ENCODE assay signal across 19 cellular contexts in the genomic region with DNA sequence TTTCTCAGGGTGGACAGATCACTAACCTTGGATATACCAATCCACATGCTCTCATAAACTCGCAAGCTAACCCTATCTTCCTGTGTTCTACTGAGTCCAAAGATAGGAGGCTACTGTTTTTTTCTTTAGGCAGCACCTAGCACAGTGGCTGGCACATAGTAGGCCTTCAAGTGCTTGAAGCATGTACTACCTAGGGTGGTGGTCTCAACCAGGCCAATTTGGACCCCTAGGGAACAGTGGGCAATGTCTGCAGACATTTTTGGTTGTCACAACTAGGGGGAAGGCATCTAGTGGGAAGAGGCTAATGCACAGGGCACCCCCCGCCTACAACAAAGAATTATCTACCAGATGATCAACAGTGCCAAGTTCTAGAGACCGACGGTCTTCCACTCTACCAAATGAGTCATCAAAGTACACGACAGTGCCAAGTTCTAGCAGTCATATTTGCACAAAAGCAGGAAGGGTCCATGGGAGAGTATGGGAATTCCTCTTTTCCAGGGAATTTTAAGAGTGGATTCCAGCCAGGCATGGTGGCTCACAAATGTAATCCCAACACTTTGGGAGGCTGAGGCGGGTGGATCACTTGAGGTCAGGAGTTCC.
DNase-seq lines count a peak whose midpoint lies in the region; ATAC-seq, FAIRE-seq and TF ChIP-seq lines count a peak whose summit lies in the region.
"Had no signal": no experiment of that assay in that cellular context is flagged by ENCODE, and none has a peak within 500 bp of the region (broad histone marks: within the 10 kb centered on the region; RNA-seq: fewer than 3 reads in every experiment).

No MANE protein-coding gene starts in this region.

- peaks cover 10% of the 10 kb centered on the region for H3K36me3 Mint-ChIP-seq in activated T-helper 1 cell treated with anti-CD3 and anti-CD28 coated beads, Interleukin-12 subunit alpha, Interleukin-12 subunit beta, Interleukin-2, Interleukin-4 antibody, amounts not matched to agents 30 ng/mL and 10 ng/mL and 1 ng/mL, durations not matched to agents 14 hours and 24 hours and 36 hours (ENCODE audit: low read depth)

- peak; percentile 60 to 63; a peak in 2 of 5 replicates for TF ChIP-seq EP300 in A549 (IDR thresholded peaks at IDR 0.05)

- TF ChIP-seq RAD21 in A549 (conservative IDR thresholded peaks at IDR 0.05 in 1 of 2, IDR thresholded peaks at IDR 0.05 in 1 of 2): peak; percentile 38 to 40; a peak in 4 of 5 replicates

- peak; percentile 82 to 85 for ATAC-seq in A549
- no peak for ATAC-seq in GM19397 (IDR thresholded peaks at IDR 0.05; ENCODE audit: unreplicated experiment)
- no peak for ATAC-seq in HG02588 (IDR thresholded peaks at IDR 0.05; ENCODE audit: unreplicated experiment)
- ATAC-seq: gastrocnemius medialis; naive thymus-derived CD4-positive, alpha-beta T cell; T-helper 17 cell had no signal

- peak overlapping the region; percentile 64 for H3K4me2 ChIP-seq in A549

- H3K27me3 Mint-ChIP-seq in activated T-helper 1 cell treated with anti-CD3 and anti-CD28 coated beads, Interleukin-12 subunit alpha, Interleukin-12 subunit beta, Interleukin-2, Interleukin-4 antibody, amounts not matched to agents 30 ng/mL and 10 ng/mL and 1 ng/mL, durations not matched to agents 14 hours and 24 hours and 36 hours (ENCODE audit: insufficient read depth): no peaks in the 10 kb centered on the region
- H3K27me3 Mint-ChIP-seq: activated naive CD8-positive, alpha-beta T cell; B cell; naive thymus-derived CD4-positive, alpha-beta T cell; T-helper 17 cell had no signal

- H3K9me3 ChIP-seq in A549 (peaks cover 6% of the 10 kb centered on the region; the same call in 1 of the 3 replicates), uterus (no peaks in the 10 kb centered on the region)
- H3K9me3 ChIP-seq: colonic mucosa, gastrocnemius medialis had no signal

- peak overlapping the region; percentile 83 to 85 for H3K27ac ChIP-seq in A549
- no peak overlapping the region for H3K27ac ChIP-seq in uterus
- H3K27ac ChIP-seq: colonic mucosa, gastrocnemius medialis had no signal

- H3K9me3 Mint-ChIP-seq in activated T-helper 1 cell treated with anti-CD3 and anti-CD28 coated beads, Interleukin-12 subunit alpha, Interleukin-12 subunit beta, Interleukin-2, Interleukin-4 antibody, amounts not matched to agents 30 ng/mL and 10 ng/mL and 1 ng/mL, durations not matched to agents 14 hours and 24 hours and 36 hours: peaks cover 15% of the 10 kb centered on the region

- H3K27me3 ChIP-seq in uterus: no peaks in the 10 kb centered on the region
- H3K27me3 ChIP-seq: colonic mucosa, gastrocnemius medialis had no signal

- WGBS in A549 (ENCODE audit: missing lambda C conversion rate): 11% methylated on average over 6 of the region's 6 CpGs

- no peak for TF ChIP-seq POLR2A in A549 (IDR thresholded peaks at IDR 0.05; ENCODE audit: low read length)
- no peak for TF ChIP-seq POLR2A in uterus (IDR thresholded peaks at IDR 0.05)

- H3K4me3 ChIP-seq in A549 (no peak overlapping the region), uterus (no peak overlapping the region)
- H3K4me3 ChIP-seq: colonic mucosa, gastrocnemius medialis had no signal

- no peak overlapping the region for H3K27ac Mint-ChIP-seq in activated T-helper 1 cell treated with anti-CD3 and anti-CD28 coated beads, Interleukin-12 subunit alpha, Interleukin-12 subunit beta, Interleukin-2, Interleukin-4 antibody, amounts not matched to agents 30 ng/mL and 10 ng/mL and 1 ng/mL, durations not matched to agents 14 hours and 24 hours and 36 hours
- H3K27ac Mint-ChIP-seq: activated naive CD8-positive, alpha-beta T cell; B cell; naive thymus-derived CD4-positive, alpha-beta T cell; T-helper 17 cell had no signal

- H3K4me1 Mint-ChIP-seq in activated T-helper 1 cell treated with anti-CD3 and anti-CD28 coated beads, Interleukin-12 subunit alpha, Interleukin-12 subunit beta, Interleukin-2, Interleukin-4 antibody, amounts not matched to agents 30 ng/mL and 10 ng/mL and 1 ng/mL, durations not matched to agents 14 hours and 24 hours and 36 hours (ENCODE audit: low read depth): peaks cover 37% of the 10 kb centered on the region
- H3K4me1 Mint-ChIP-seq: B cell, T-helper 17 cell had no signal

- intact Hi-C loops in activated T-helper 1 cell treated with anti-CD3 and anti-CD28 coated beads, Interleukin-12 subunit alpha, Interleukin-12 subunit beta, Interleukin-2, Interleukin-4 antibody, amounts not matched to agents 30 ng/mL and 10 ng/mL and 1 ng/mL, durations not matched to agents 14 hours and 24 hours and 36 hours (cut with micrococcal nuclease): no loop called here
- intact Hi-C loops in uterus (cut with DNase I; ENCODE audit: low total_unique reads): no loop called here

- FAIRE-seq in A549 (lab: Jason Lieb, UNC): peak; percentile 93
- FAIRE-seq: G401.6, kidney had no signal

- H3K4me1 ChIP-seq in A549 (peaks cover 73% of the 10 kb centered on the region), uterus (no peaks in the 10 kb centered on the region)
- H3K4me1 ChIP-seq: colonic mucosa, gastrocnemius medialis had no signal

- H3K4me3 Mint-ChIP-seq in activated T-helper 1 cell treated with anti-CD3 and anti-CD28 coated beads, Interleukin-12 subunit alpha, Interleukin-12 subunit beta, Interleukin-2, Interleukin-4 antibody, amounts not matched to agents 30 ng/mL and 10 ng/mL and 1 ng/mL, durations not matched to agents 14 hours and 24 hours and 36 hours: no peak overlapping the region
- H3K4me3 Mint-ChIP-seq: activated naive CD8-positive, alpha-beta T cell; B cell; naive thymus-derived CD4-positive, alpha-beta T cell; T-helper 17 cell had no signal

- POLR2A ChIA-PET in A549 (lab: Yijun Ruan, JAX): no interaction called here

- CTCF ChIA-PET in A549 (lab: Yijun Ruan, JAX): interaction anchor here (0.8 to 22.2 kb wide), 6 partner anchors 14 to 489 kb away, joined by 3 to 240 read pairs (median 21); no protein-coding TSS in a partner anchor

- peak; percentile 95 to 97 for DNase-seq in A549 (ENCODE audit: low read depth in 1 of 2, low spot score in 1 of 2)
- peak; percentile 75 for DNase-seq in ELR (ENCODE audit: low read depth)
- DNase-seq in RPMI7951 (ENCODE audit: low read depth): peak; percentile 94
- DNase-seq in fibroblast of gingiva (ENCODE audit: low read depth): peak; percentile 9
- no peak for DNase-seq in activated T-helper 1 cell treated with anti-CD3 and anti-CD28 coated beads, Interleukin-12 subunit alpha, Interleukin-12 subunit beta, Interleukin-2, Interleukin-4 antibody, amounts not matched to agents 30 ng/mL and 10 ng/mL and 1 ng/mL, durations not matched to agents 14 hours and 24 hours and 36 hours (ENCODE audit: low spot score)
- DNase-seq in uterus: no peak
- DNase-seq: colonic mucosa; gastrocnemius medialis; KBM-7; kidney; naive thymus-derived CD4-positive, alpha-beta T cell; stimulated activated CD4-positive, alpha-beta T cell treated with anti-CD3 and anti-CD28 coated beads, Interleukin-4, amount 100 ng/mL, for 24 hours; stimulated activated naive CD4-positive, alpha-beta T cell; T-helper 17 cell had no signal

- no peaks in the 10 kb centered on the region for H3K36me3 ChIP-seq in uterus
- H3K36me3 ChIP-seq: colonic mucosa, gastrocnemius medialis had no signal

- TF ChIP-seq CTCF in A549 (IDR thresholded peaks at IDR 0.05): no peak
- TF ChIP-seq CTCF in uterus (IDR thresholded peaks at IDR 0.05): no peak

TF ChIP-seq in A549, 52 proteins besides CTCF, POLR2A, EP300 and RAD21 (continues in another document):
- TF ChIP-seq PBX3 (IDR thresholded peaks at IDR 0.05) (peak; percentile 67), FOXS1 (CRISPR knock-in tag; IDR thresholded peaks at IDR 0.05) (peak; percentile 35; the same call in 1 of the 2 replicates), SREBF2 (IDR thresholded peaks at IDR 0.05) (no peak), CBX8 (IDR thresholded peaks at IDR 0.05) (no peak), BHLHE40 (IDR thresholded peaks at IDR 0.05; ENCODE audit: low read depth, low read length) (no peak), FOSL2 (IDR thresholded peaks at IDR 0.05) (peak; percentile 95), FOSL2 (CRISPR knock-in tag; IDR thresholded peaks at IDR 0.05) (peak; percentile 98), ESRRA (IDR thresholded peaks at IDR 0.05; ENCODE audit: borderline replicate concordance, low read length) (no peak), HDAC2 (IDR thresholded peaks at IDR 0.05) (no peak), TFCP2L1 (CRISPR knock-in tag; IDR thresholded peaks at IDR 0.05) (no peak), POLR2AphosphoS2 (conservative IDR thresholded peaks at IDR 0.05; ENCODE audit: low read length) (no peak), ZNF302 (CRISPR knock-in tag; IDR thresholded peaks at IDR 0.05) (no peak), SMC3 (IDR thresholded peaks at IDR 0.05) (peak; percentile 49), MAX (IDR thresholded peaks at IDR 0.05) (peak; percentile 83), HOXA7 (CRISPR knock-in tag; IDR thresholded peaks at IDR 0.05) (no peak), JUNB (IDR thresholded peaks at IDR 0.05) (peak; percentile 89), GATA3 (IDR thresholded peaks at IDR 0.05; ENCODE audit: borderline replicate concordance) (peak; percentile 95), PHF8 (IDR thresholded peaks at IDR 0.05; ENCODE audit: borderline replicate concordance, low read depth) (no peak), MAFK (IDR thresholded peaks at IDR 0.05; ENCODE audit: partially characterized antibody) (no peak)
- TF ChIP-seq, protein P1, sequence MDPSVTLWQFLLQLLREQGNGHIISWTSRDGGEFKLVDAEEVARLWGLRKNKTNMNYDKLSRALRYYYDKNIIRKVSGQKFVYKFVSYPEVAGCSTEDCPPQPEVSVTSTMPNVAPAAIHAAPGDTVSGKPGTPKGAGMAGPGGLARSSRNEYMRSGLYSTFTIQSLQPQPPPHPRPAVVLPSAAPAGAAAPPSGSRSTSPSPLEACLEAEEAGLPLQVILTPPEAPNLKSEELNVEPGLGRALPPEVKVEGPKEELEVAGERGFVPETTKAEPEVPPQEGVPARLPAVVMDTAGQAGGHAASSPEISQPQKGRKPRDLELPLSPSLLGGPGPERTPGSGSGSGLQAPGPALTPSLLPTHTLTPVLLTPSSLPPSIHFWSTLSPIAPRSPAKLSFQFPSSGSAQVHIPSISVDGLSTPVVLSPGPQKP (IDR thresholded peaks at IDR 0.05; ENCODE audit: low read depth, low read length): no peak

Comparison
In these comparisons a context has a peak if more than half of its experiments do, and no peak if none do; other contexts are left out.
1. ATAC-seq: peak in A549 (2 of 2); none in GM19397 (single experiment) and HG02588 (single experiment).
2. DNase-seq: peak in A549 (2 of 2), ELR (single experiment), RPMI7951 (single experiment) and fibroblast of gingiva (single experiment); none in activated T-helper 1 cell treated with anti-CD3 and anti-CD28 coated beads, Interleukin-12 subunit alpha, Interleukin-12 subunit beta, Interleukin-2, Interleukin-4 antibody, amounts not matched to agents 30 ng/mL and 10 ng/mL and 1 ng/mL, durations not matched to agents 14 hours and 24 hours and 36 hours (single experiment) and uterus (0 of 2).
3. H3K27ac ChIP-seq: peak in A549 (2 of 2); none in uterus (0 of 2).